Comparison of ENCODE assay signal across 8 cellular contexts in genomic region chr22:30667486-30668305, GRCh38. TPM values are rescaled to one million over a fixed set of nuclear protein-coding genes. Genes with fewer than 3 reads are reported as not detected.
DNase-seq lines count a peak whose midpoint lies in the region; ATAC-seq and TF ChIP-seq lines count a peak whose summit lies in the region.

TSS of gene DUSP18 (minus strand) at chr22:30667875. CDS start at chr22:30664003, 3,872 bp downstream.

- H3K27ac ChIP-seq in rectal smooth muscle tissue (ENCODE audit: low read depth, low read length) (peak within 1 kb of the TSS; percentile 74), aorta (ENCODE audit: low read depth in 1 of 2, low read length in 2 of 2) (no peak within 1 kb of the TSS)

- in situ Hi-C loops in astrocyte of the cerebellum (cut with HindIII; ENCODE audit: low sequenced_read_pairs) = no loop called here

- H3K27me3 ChIP-seq in rectal smooth muscle tissue (ENCODE audit: control insufficient read depth, insufficient read depth, low read length) (no peaks in the 10 kb centered on the region), aorta (ENCODE audit: control insufficient read depth in 1 of 2, insufficient read depth in 2 of 2, low read length in 1 of 2) (no peaks in the 10 kb centered on the region)

- H3K4me3 ChIP-seq in astrocyte of the cerebellum (ENCODE audit: low read depth, low read length) (peak within 1 kb of the TSS; percentile 83), rectal smooth muscle tissue (ENCODE audit: low read length) (peak within 1 kb of the TSS; percentile 96), aorta (ENCODE audit: low read length in 2 of 2) (peak within 1 kb of the TSS; percentile 54 to 55)

- H3K9ac ChIP-seq in rectal smooth muscle tissue (ENCODE audit: low read length) = peak within 1 kb of the TSS; percentile 67

- 0 to 1% methylated on average over 72 of the region's 72 CpGs for WGBS in aorta, 2 donors

- no peaks in the 10 kb centered on the region for H3K9me3 ChIP-seq in aorta (ENCODE audit: control insufficient read depth, low read length)

- peak; percentile 89 for ATAC-seq in GM18502 (IDR thresholded peaks at IDR 0.05; ENCODE audit: poor library complexity, unreplicated experiment)
- ATAC-seq in HG02943 (IDR thresholded peaks at IDR 0.05; ENCODE audit: low read depth, unreplicated experiment) = peak; percentile 79
- peak; percentile 98 for ATAC-seq in aorta (ENCODE audit: low FRiP score)

- DNase-seq in NCI-H1930 (lab: John Stamatoyannopoulos, UW) (peak; percentile 88 to 91), T-helper 22 cell (ENCODE audit: low read depth) (peak; percentile 86), astrocyte of the cerebellum (ENCODE audit: low read depth) (peak; percentile 60), hepatic stellate cell (ENCODE audit: low spot score) (peak; percentile 99), aorta (peak; percentile 94 to 98)

- H3K4me1 ChIP-seq in rectal smooth muscle tissue (ENCODE audit: control insufficient read depth, insufficient read depth, low read length) (no peaks in the 10 kb centered on the region), aorta (ENCODE audit: control insufficient read depth in 1 of 2, insufficient read depth in 2 of 2, low read length in 2 of 2) (no peaks in the 10 kb centered on the region)

- intact Hi-C loops in aorta (cut with DNase I) = loop anchor here in 1 of 2 donors (1.0 kb wide), 1 partner anchor 32 kb away; the partner anchor contains the start of gene SLC35E4

- peak; percentile 26 for TF ChIP-seq CTCF in astrocyte of the cerebellum (IDR thresholded peaks at IDR 0.05; ENCODE audit: low read depth, low read length, missing control alignments)

- H3K36me3 ChIP-seq in rectal smooth muscle tissue (ENCODE audit: control insufficient read depth, insufficient read depth, low read length) (peaks cover 9% of the 10 kb centered on the region), aorta (ENCODE audit: control insufficient read depth in 1 of 2, insufficient read depth in 2 of 2, low read length in 1 of 2) (no peaks in the 10 kb centered on the region)

RNA-seq across cellular contexts. Expression of gene DUSP18, which starts in this region (rescaled TPM):
- total RNA-seq in aorta = 10 to 100 TPM in 1 of 2 donors, 1 to 10 TPM in 1; 8.7 to 11.3 TPM
- 1 to 10 TPM; 1.6 to 4.2 TPM for polyA plus RNA-seq in aorta
